Comparison of ENCODE assay signal across 8 cellular contexts in the genomic region with DNA sequence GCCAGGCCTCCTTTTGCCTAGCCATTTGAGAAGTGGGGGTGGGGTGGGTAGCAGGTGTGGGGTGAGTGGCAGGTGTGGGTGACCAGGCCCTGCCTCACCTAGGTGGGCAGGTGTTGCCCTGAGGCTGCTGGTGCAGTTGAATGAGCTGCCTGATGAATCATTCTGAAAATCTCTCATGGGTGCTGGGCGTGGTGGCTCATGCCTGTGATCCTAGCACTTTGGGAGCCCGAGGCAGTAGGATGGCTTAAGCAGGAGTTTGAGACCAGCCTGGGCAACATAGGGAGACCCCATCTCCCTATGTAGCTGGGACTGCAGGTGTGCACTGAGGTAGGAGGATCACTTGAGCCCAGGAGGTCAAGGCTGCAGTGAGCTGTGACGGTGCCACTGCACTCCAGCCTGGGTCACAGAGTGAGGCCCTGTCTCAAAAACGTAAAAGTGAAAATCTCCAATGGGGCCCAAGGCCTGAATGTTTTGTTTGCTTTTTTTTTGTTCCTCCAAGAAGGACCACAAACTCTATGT. TPM values are rescaled to one million over a fixed set of nuclear protein-coding genes. Genes with fewer than 3 reads are reported as not detected.
A peak's percentile ranks its signal among the peaks of the same experiment; 100 is the strongest.
DNase-seq lines count a peak whose midpoint lies in the region; ATAC-seq and TF ChIP-seq lines count a peak whose summit lies in the region.

No MANE protein-coding gene starts in this region.

- TF ChIP-seq CTCF in brain microvascular endothelial cell (IDR thresholded peaks at IDR 0.05; ENCODE audit: low read depth, low read length, missing control alignments), result no peak
- no peak for TF ChIP-seq CTCF in transverse colon (IDR thresholded peaks at IDR 0.05)

- H3K9me3 ChIP-seq in Karpas-422 (ENCODE audit: low read length), result no peaks in the 10 kb centered on the region
- H3K9me3 ChIP-seq in transverse colon, result no peaks in the 10 kb centered on the region
- peaks cover 3% of the 10 kb centered on the region for H3K9me3 ChIP-seq in MG63

- H3K27ac ChIP-seq in Karpas-422 (ENCODE audit: low read length) (no peak overlapping the region), brain microvascular endothelial cell (peak overlapping the region; percentile 91), transverse colon (peak overlapping the region in 2 of 4 donors; percentile 40 to 51)

- peaks cover 96% of the 10 kb centered on the region for H3K4me1 Mint-ChIP-seq in stimulated activated naive CD8-positive, alpha-beta T cell treated with anti-CD3 and anti-CD28 coated beads, Interleukin-15, Interleukin-2, amounts not matched to agents 100 ng/mL and 50 ng/mL, for 24 hours (ENCODE audit: low read depth)

- H3K79me2 ChIP-seq in Karpas-422 (ENCODE audit: low read length), result no peaks in the 10 kb centered on the region

- in situ Hi-C loops in brain microvascular endothelial cell (cut with HindIII; ENCODE audit: low pct_ligation_motif_present, low sequenced_read_pairs) (no loop called here), transverse colon (cut with MboI; ENCODE audit: low pct_ligation_motif_present in 1 of 4, low pct_unique_long_range_greater_than_20kb in 1 of 4, low sequenced_read_pairs in 3 of 4) (no loop called here)

- H3K27me3 ChIP-seq in Karpas-422 (ENCODE audit: low read length), result no peaks in the 10 kb centered on the region
- no peaks in the 10 kb centered on the region for H3K27me3 ChIP-seq in brain microvascular endothelial cell (replicated peaks)
- no peaks in the 10 kb centered on the region for H3K27me3 ChIP-seq in transverse colon
- H3K27me3 ChIP-seq in MG63, result no peaks in the 10 kb centered on the region

- DNase-seq in Karpas-422 (no peak), brain microvascular endothelial cell (no peak), NCI-H510A treated with DMSO at 0.1 percent for 48 hours (lab: John Stamatoyannopoulos, UW) (no peak), transverse colon (no peak), MG63 (no peak)

- WGBS in transverse colon (ENCODE audit: low coverage in 1 of 2), 2 donors, result 70% methylated on average over 4 of the region's 4 CpGs; no CpG with 5 or more reads in 1 of the 2 donors

- H3K36me3 ChIP-seq in Karpas-422 (ENCODE audit: insufficient read depth, low read length) (no peaks in the 10 kb centered on the region), brain microvascular endothelial cell (replicated peaks) (peaks cover 33% of the 10 kb centered on the region), transverse colon (no peaks in the 10 kb centered on the region), MG63 (peaks cover 1% of the 10 kb centered on the region; the same call in 1 of the 2 replicates)

- no peak for TF ChIP-seq POLR2A in transverse colon (IDR thresholded peaks at IDR 0.05)

- H3K4me3 ChIP-seq in Karpas-422 (ENCODE audit: low read length), result no peak overlapping the region
- H3K4me3 ChIP-seq in brain microvascular endothelial cell (ENCODE audit: low read depth, low read length), result no peak overlapping the region
- H3K4me3 ChIP-seq in transverse colon, result no peak overlapping the region
- no peak overlapping the region for H3K4me3 ChIP-seq in MG63

- no peak overlapping the region for H2AFZ ChIP-seq in Karpas-422 (ENCODE audit: low read length)

- no peak for TF ChIP-seq EP300 in transverse colon (IDR thresholded peaks at IDR 0.05; ENCODE audit: low read depth)

- intact Hi-C loops in transverse colon (cut with DNase I; ENCODE audit: low total_unique reads), result no loop called here

- H3K9me2 ChIP-seq in Karpas-422 (replicated peaks; ENCODE audit: insufficient read depth, low read length), result no peaks in the 10 kb centered on the region

- peaks cover 18% of the 10 kb centered on the region for H3K36me3 Mint-ChIP-seq in stimulated activated naive CD8-positive, alpha-beta T cell treated with anti-CD3 and anti-CD28 coated beads, Interleukin-15, Interleukin-2, amounts not matched to agents 100 ng/mL and 50 ng/mL, for 24 hours (ENCODE audit: low read depth)

- ATAC-seq in GM18498 (IDR thresholded peaks at IDR 0.05; ENCODE audit: unreplicated experiment) (peak; percentile 64), GM21717 (IDR thresholded peaks at IDR 0.05; ENCODE audit: unreplicated experiment) (peak; percentile 52)

- no peak overlapping the region for H3K9ac ChIP-seq in Karpas-422 (ENCODE audit: low read length)

- H3K4me2 ChIP-seq in Karpas-422 (ENCODE audit: low read depth, low read length, poor library complexity, severe bottlenecking), result peak overlapping the region; percentile 34

- H3K9me3 Mint-ChIP-seq in stimulated activated naive CD8-positive, alpha-beta T cell treated with anti-CD3 and anti-CD28 coated beads, Interleukin-15, Interleukin-2, amounts not matched to agents 100 ng/mL and 50 ng/mL, for 24 hours, result no peaks in the 10 kb centered on the region

- no peaks in the 10 kb centered on the region for H4K20me1 ChIP-seq in Karpas-422 (ENCODE audit: insufficient read depth, low read depth, low read length)

- H3K27ac Mint-ChIP-seq in stimulated activated naive CD8-positive, alpha-beta T cell treated with anti-CD3 and anti-CD28 coated beads, Interleukin-15, Interleukin-2, amounts not matched to agents 100 ng/mL and 50 ng/mL, for 24 hours, result peak overlapping the region; percentile 98

- H3K4me1 ChIP-seq in Karpas-422 (ENCODE audit: low read length) (peaks cover 26% of the 10 kb centered on the region), transverse colon (peaks cover 22 to 90% (median 66%) of the 10 kb centered on the region in 4 donors)

- H3K27me3 Mint-ChIP-seq in stimulated activated naive CD8-positive, alpha-beta T cell treated with anti-CD3 and anti-CD28 coated beads, Interleukin-15, Interleukin-2, amounts not matched to agents 100 ng/mL and 50 ng/mL, for 24 hours, result no peaks in the 10 kb centered on the region

- H3K4me3 Mint-ChIP-seq in stimulated activated naive CD8-positive, alpha-beta T cell treated with anti-CD3 and anti-CD28 coated beads, Interleukin-15, Interleukin-2, amounts not matched to agents 100 ng/mL and 50 ng/mL, for 24 hours, result peak overlapping the region; percentile 66

RNA-seq across cellular contexts. Expression of gene TSPAN14, which starts 17.7 kb away (rescaled TPM):
- 3.4 TPM in 2 replicates for total RNA-seq in Karpas-422 (2014; rRNA removed; shearing (Covaris generic); ENCODE audit: low replicate concordance)
- 10 to 100 TPM; 18.9 to 72.9 (median 55.8) TPM for total RNA-seq in transverse colon
- 6.6 and 10.0 TPM in 2 replicates for total RNA-seq in MG63 (2014; rRNA removed; shearing (Covaris generic); ENCODE audit: low replicate concordance)
